Comparison of ENCODE assay signal across 8 cellular contexts in the genomic region with DNA sequence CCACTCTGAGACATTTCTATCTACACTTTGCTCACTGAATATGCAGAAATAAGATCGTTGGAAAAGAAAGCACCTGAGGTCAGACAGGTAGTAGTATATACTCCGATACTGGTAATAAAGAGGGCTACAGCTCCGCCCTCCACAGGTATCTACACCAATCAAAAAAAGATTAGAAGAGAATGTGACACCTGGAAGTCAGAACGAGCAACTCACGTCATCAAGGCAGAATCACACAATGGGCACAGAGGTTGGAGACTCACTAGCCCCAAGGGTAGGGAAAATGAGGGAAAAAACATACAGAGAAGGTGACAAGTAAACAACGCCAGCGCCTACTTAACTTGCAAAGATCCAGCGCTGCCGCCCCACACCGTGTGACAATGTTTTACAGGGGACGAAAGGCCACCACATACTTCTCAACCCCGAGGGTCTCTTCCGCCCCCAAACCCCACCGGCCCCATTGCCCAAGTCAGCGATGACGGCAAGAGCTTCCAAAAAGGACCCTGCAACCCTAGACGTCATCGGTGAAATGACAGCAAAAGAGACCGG. TPM values are rescaled to one million over a fixed set of nuclear protein-coding genes. Genes with fewer than 3 reads are reported as not detected.
A peak's percentile ranks its signal among the peaks of the same experiment; 100 is the strongest.
DNase-seq lines count a peak whose midpoint lies in the region; ATAC-seq and TF ChIP-seq lines count a peak whose summit lies in the region.

No MANE protein-coding gene starts in this region.

- no peak for TF ChIP-seq EP300 in neural cell (conservative IDR thresholded peaks at IDR 0.05; ENCODE audit: poor library complexity, severe bottlenecking)

- peak overlapping the region; percentile 93 for H3K4me3 Mint-ChIP-seq in activated T-helper 1 cell treated with anti-CD3 and anti-CD28 coated beads, Interleukin-12 subunit alpha, Interleukin-12 subunit beta, Interleukin-2, Interleukin-4 antibody, amounts not matched to agents 30 ng/mL and 10 ng/mL and 1 ng/mL, durations not matched to agents 14 hours and 24 hours and 36 hours

- H2AFZ ChIP-seq in neural cell (ENCODE audit: low read depth, low read length): peak overlapping the region; percentile 92

- H3K27ac ChIP-seq in neural cell (ENCODE audit: low read length): peak overlapping the region; percentile 92

- peak; percentile 36 for ATAC-seq in GM18511 (IDR thresholded peaks at IDR 0.05; ENCODE audit: unreplicated experiment)
- peak; percentile 25 for ATAC-seq in HG03066 (IDR thresholded peaks at IDR 0.05; ENCODE audit: low read depth, unreplicated experiment)
- no peak for ATAC-seq in HG03196 (IDR thresholded peaks at IDR 0.05; ENCODE audit: unreplicated experiment)

- peak overlapping the region; percentile 86 for H3K4me2 ChIP-seq in neural cell (ENCODE audit: low read length)

- no peak for TF ChIP-seq CTCF in AG10803 (conservative IDR thresholded peaks at IDR 0.05; ENCODE audit: low read length)
- TF ChIP-seq CTCF in neural cell (IDR thresholded peaks at IDR 0.05; ENCODE audit: poor library complexity, severe bottlenecking): no peak

- intact Hi-C loops in activated T-helper 1 cell treated with anti-CD3 and anti-CD28 coated beads, Interleukin-12 subunit alpha, Interleukin-12 subunit beta, Interleukin-2, Interleukin-4 antibody, amounts not matched to agents 30 ng/mL and 10 ng/mL and 1 ng/mL, durations not matched to agents 14 hours and 24 hours and 36 hours (cut with micrococcal nuclease): loop anchor here (1.0 to 5.0 kb wide), 8 partner anchors 8 to 873 kb away; no protein-coding TSS in a partner anchor

- peaks cover 11% of the 10 kb centered on the region for H3K9me3 Mint-ChIP-seq in activated T-helper 1 cell treated with anti-CD3 and anti-CD28 coated beads, Interleukin-12 subunit alpha, Interleukin-12 subunit beta, Interleukin-2, Interleukin-4 antibody, amounts not matched to agents 30 ng/mL and 10 ng/mL and 1 ng/mL, durations not matched to agents 14 hours and 24 hours and 36 hours

- H4K20me1 ChIP-seq in neural cell (ENCODE audit: insufficient read depth): no peaks in the 10 kb centered on the region

- DNase-seq in AG10803 (ENCODE audit: low read depth) (peak; percentile 9), NCI-H345 (lab: John Stamatoyannopoulos, UW) (peak; percentile 77), fibroblast of the conjunctiva (ENCODE audit: low read depth) (peak; percentile 2)
- peak; percentile 26 for DNase-seq in activated T-helper 1 cell treated with anti-CD3 and anti-CD28 coated beads, Interleukin-12 subunit alpha, Interleukin-12 subunit beta, Interleukin-2, Interleukin-4 antibody, amounts not matched to agents 30 ng/mL and 10 ng/mL and 1 ng/mL, durations not matched to agents 14 hours and 24 hours and 36 hours (ENCODE audit: low spot score)

- H3K27ac Mint-ChIP-seq in activated T-helper 1 cell treated with anti-CD3 and anti-CD28 coated beads, Interleukin-12 subunit alpha, Interleukin-12 subunit beta, Interleukin-2, Interleukin-4 antibody, amounts not matched to agents 30 ng/mL and 10 ng/mL and 1 ng/mL, durations not matched to agents 14 hours and 24 hours and 36 hours: peak overlapping the region; percentile 92

- H3K36me3 Mint-ChIP-seq in activated T-helper 1 cell treated with anti-CD3 and anti-CD28 coated beads, Interleukin-12 subunit alpha, Interleukin-12 subunit beta, Interleukin-2, Interleukin-4 antibody, amounts not matched to agents 30 ng/mL and 10 ng/mL and 1 ng/mL, durations not matched to agents 14 hours and 24 hours and 36 hours (ENCODE audit: low read depth): peaks cover 9% of the 10 kb centered on the region

- no peaks in the 10 kb centered on the region for H3F3A ChIP-seq in neural cell (ENCODE audit: insufficient read depth, low read length, poor library complexity, severe bottlenecking)

- H3K27me3 Mint-ChIP-seq in activated T-helper 1 cell treated with anti-CD3 and anti-CD28 coated beads, Interleukin-12 subunit alpha, Interleukin-12 subunit beta, Interleukin-2, Interleukin-4 antibody, amounts not matched to agents 30 ng/mL and 10 ng/mL and 1 ng/mL, durations not matched to agents 14 hours and 24 hours and 36 hours (ENCODE audit: insufficient read depth): peaks cover 2% of the 10 kb centered on the region

- H3K27me3 ChIP-seq in neural cell (ENCODE audit: insufficient read depth, low read depth, low read length): no peaks in the 10 kb centered on the region

- no peak for TF ChIP-seq RAD21 in neural cell (conservative IDR thresholded peaks at IDR 0.05)

- H3K9me3 ChIP-seq in neural cell (ENCODE audit: low read length): no peaks in the 10 kb centered on the region

- no peaks in the 10 kb centered on the region for H3K36me3 ChIP-seq in neural cell (ENCODE audit: insufficient read depth, low read length)

- peaks cover 43% of the 10 kb centered on the region for H3K79me2 ChIP-seq in neural cell (replicated peaks; ENCODE audit: insufficient read depth, low read length)

- H3K4me3 ChIP-seq in AG10803 (ENCODE audit: low read length) (peak overlapping the region; percentile 92), neural cell (ENCODE audit: low read length) (peak overlapping the region; percentile 73)

- no peaks in the 10 kb centered on the region for H3K9me2 ChIP-seq in neural cell (ENCODE audit: insufficient read depth, low read length)

- H3K4me1 Mint-ChIP-seq in activated T-helper 1 cell treated with anti-CD3 and anti-CD28 coated beads, Interleukin-12 subunit alpha, Interleukin-12 subunit beta, Interleukin-2, Interleukin-4 antibody, amounts not matched to agents 30 ng/mL and 10 ng/mL and 1 ng/mL, durations not matched to agents 14 hours and 24 hours and 36 hours (ENCODE audit: low read depth): peaks cover 33% of the 10 kb centered on the region

- peak overlapping the region; percentile 93 for H3K9ac ChIP-seq in neural cell (ENCODE audit: low read length)

TF ChIP-seq in neural cell, 6 proteins besides CTCF, POLR2A, EP300 and RAD21:
- TF ChIP-seq MXI1 (conservative IDR thresholded peaks at IDR 0.05; ENCODE audit: poor library complexity, severe bottlenecking) (no peak), POLR2AphosphoS5 (IDR thresholded peaks at IDR 0.05) (peak; percentile 93), TAF1 (IDR thresholded peaks at IDR 0.05; ENCODE audit: low read depth) (peak; percentile 75)

RNA-seq across cellular contexts. Expression of gene LMBRD1, which starts 0.7 kb away (rescaled TPM):
- 16.6 TPM in 2 replicates for total RNA-seq in activated T-helper 1 cell treated with anti-CD3 and anti-CD28 coated beads, Interleukin-12 subunit alpha, Interleukin-12 subunit beta, Interleukin-2, Interleukin-4 antibody, amounts not matched to agents 30 ng/mL and 10 ng/mL and 1 ng/mL, durations not matched to agents 14 hours and 24 hours and 36 hours
- 84.2 and 85.9 TPM in 2 replicates for polyA plus RNA-seq in neural cell
- 83.8 and 92.7 TPM in 2 replicates for polyA minus RNA-seq in neural cell

Comparison
In these comparisons a context has a peak if more than half of its experiments do, and no peak if none do; other contexts are left out.
1. DNase-seq: peak in every context shown above with its lines; median percentile 77 in NCI-H345; 26 in activated T-helper 1 cell treated with anti-CD3 and anti-CD28 coated beads, Interleukin-12 subunit alpha, Interleukin-12 subunit beta, Interleukin-2, Interleukin-4 antibody, amounts not matched to agents 30 ng/mL and 10 ng/mL and 1 ng/mL, durations not matched to agents 14 hours and 24 hours and 36 hours; 9 in AG10803; 2 in fibroblast of the conjunctiva.